In genomic region chr3:157179365-157179803, GRCh38 we compare ENCODE assay signal across 7 cellular contexts.
"Had no signal": no experiment of that assay in that cellular context is flagged by ENCODE, and none has a peak within 500 bp of the region (broad histone marks: within the 10 kb centered on the region; RNA-seq: fewer than 3 reads in every experiment).

No MANE protein-coding gene starts in this region.

- H3K4me3 ChIP-seq: GM12878 had no signal

- ATAC-seq: GM12878 had no signal

- DNase-seq: GDM1, GF-D8 had no signal

- FAIRE-seq: G401.6, GM12878, GM12891, GM12892, GM18507 had no signal
